In the genomic region with DNA sequence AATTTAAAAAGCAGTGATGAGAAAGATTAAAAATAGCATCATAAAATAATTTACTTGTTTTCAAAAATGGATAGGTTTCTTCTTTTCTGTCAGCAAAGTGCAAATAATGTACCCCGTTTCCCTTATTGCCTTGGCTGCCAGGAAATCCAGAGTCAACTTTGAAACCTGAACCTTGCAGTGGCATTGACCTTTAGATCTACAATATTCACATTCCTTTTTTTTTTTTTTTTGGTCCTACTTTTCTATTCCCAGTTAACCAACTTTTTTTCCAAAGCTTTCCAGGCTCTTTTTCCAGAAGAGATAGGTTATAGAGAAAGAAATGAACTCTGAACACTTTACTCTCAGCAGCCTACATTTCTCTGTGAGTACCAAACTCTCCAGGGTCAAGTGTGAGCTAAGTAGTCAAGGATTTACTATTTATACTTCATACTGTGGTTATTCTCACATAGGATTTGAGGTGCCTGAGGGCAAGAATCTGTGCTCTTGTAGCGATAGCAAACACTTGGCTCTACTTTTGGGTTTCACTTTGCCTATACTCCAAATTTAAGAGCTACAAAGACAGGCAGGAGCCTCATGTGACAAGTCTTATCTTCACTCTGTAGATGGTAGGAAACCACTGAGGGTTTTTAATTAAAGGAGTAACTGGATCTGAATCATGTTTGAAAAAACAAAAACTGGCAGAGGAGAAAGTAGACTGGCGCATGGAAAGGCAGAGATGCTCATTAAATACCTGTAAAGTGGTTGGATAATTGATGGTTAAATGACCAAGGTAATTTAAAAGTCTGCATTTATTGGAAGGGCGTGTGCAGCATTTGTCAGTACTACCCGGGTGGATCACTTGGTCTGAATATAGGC, we compare ENCODE assay signal across 1 cellular context.
TF ChIP-seq lines count a peak whose summit lies in the region.

No MANE protein-coding gene starts in this region.

TF ChIP-seq in HepG2, 621 proteins besides CTCF, POLR2A, EP300 and RAD21 (continued from another document and continues in another):
- TF ChIP-seq ZNF749 (CRISPR knock-in tag; IDR thresholded peaks at IDR 0.05; ENCODE audit: borderline replicate concordance) (no peak), AGO2 (optimal IDR thresholded peaks at IDR 0.05; ENCODE audit: low read depth, low read length) (peak; percentile 49), MAFK (conservative IDR thresholded peaks at IDR 0.05 in 1 of 2, IDR thresholded peaks at IDR 0.05 in 1 of 2; ENCODE audit: low read length in 2 of 2) (no peak), ZSCAN20 (CRISPR knock-in tag; IDR thresholded peaks at IDR 0.05; ENCODE audit: borderline replicate concordance) (no peak), ZNF792 (CRISPR knock-in tag; IDR thresholded peaks at IDR 0.05) (no peak; the same call in 1 of the 2 replicates), ZFP62 (CRISPR knock-in tag; IDR thresholded peaks at IDR 0.05) (no peak), NFYC (CRISPR knock-in tag; IDR thresholded peaks at IDR 0.05) (no peak), HDAC1 (CRISPR knock-in tag; IDR thresholded peaks at IDR 0.05) (peak; percentile 58; the same call in 1 of the 2 replicates), SAP130 (CRISPR knock-in tag; IDR thresholded peaks at IDR 0.05; ENCODE audit: low read depth) (peak; percentile 59), ETV6 (CRISPR knock-in tag; conservative IDR thresholded peaks at IDR 0.05) (no peak), CREM (IDR thresholded peaks at IDR 0.05) (peak; percentile 84), CREM (CRISPR knock-in tag; IDR thresholded peaks at IDR 0.05) (no peak), CCAR2 (optimal IDR thresholded peaks at IDR 0.05; ENCODE audit: low read depth, low read length) (peak; percentile 82), ZKSCAN1 (IDR thresholded peaks at IDR 0.05; ENCODE audit: low read length) (no peak), GATAD1 (CRISPR knock-in tag; IDR thresholded peaks at IDR 0.05) (peak; percentile 27; the same call in 1 of the 2 replicates), KDM6A (CRISPR knock-in tag; IDR thresholded peaks at IDR 0.05; ENCODE audit: low read depth) (peak; percentile 61; the same call in 1 of the 2 replicates), SKI (IDR thresholded peaks at IDR 0.05; ENCODE audit: partially characterized antibody) (peak; percentile 86), SOX13 (IDR thresholded peaks at IDR 0.05) (peak; percentile 69), SOX13 (CRISPR knock-in tag; conservative IDR thresholded peaks at IDR 0.05 in 1 of 2, IDR thresholded peaks at IDR 0.05 in 1 of 2) (peak in 1 of 2 experiments; percentile 91; a peak in 2 of 4 replicates), ZNF234 (CRISPR knock-in tag; conservative IDR thresholded peaks at IDR 0.05) (no peak), PAX8 (CRISPR knock-in tag; IDR thresholded peaks at IDR 0.05; ENCODE audit: borderline replicate concordance) (no peak), RBM22 (optimal IDR thresholded peaks at IDR 0.05; ENCODE audit: low read length) (peak; percentile 91), NFRKB (IDR thresholded peaks at IDR 0.05) (no peak), ZNF644 (CRISPR knock-in tag; IDR thresholded peaks at IDR 0.05; ENCODE audit: low read depth) (peak; percentile 62; the same call in 1 of the 2 replicates), MED13 (CRISPR knock-in tag; IDR thresholded peaks at IDR 0.05) (peak; percentile 87), HNF4G (IDR thresholded peaks at IDR 0.05; ENCODE audit: borderline replicate concordance, low read depth, low read length) (peak; percentile 97), HNF4G (CRISPR knock-in tag; IDR thresholded peaks at IDR 0.05; ENCODE audit: borderline replicate concordance, low read depth) (peak; percentile 64; the same call in 1 of the 2 replicates)
- TF ChIP-seq, protein P1, sequence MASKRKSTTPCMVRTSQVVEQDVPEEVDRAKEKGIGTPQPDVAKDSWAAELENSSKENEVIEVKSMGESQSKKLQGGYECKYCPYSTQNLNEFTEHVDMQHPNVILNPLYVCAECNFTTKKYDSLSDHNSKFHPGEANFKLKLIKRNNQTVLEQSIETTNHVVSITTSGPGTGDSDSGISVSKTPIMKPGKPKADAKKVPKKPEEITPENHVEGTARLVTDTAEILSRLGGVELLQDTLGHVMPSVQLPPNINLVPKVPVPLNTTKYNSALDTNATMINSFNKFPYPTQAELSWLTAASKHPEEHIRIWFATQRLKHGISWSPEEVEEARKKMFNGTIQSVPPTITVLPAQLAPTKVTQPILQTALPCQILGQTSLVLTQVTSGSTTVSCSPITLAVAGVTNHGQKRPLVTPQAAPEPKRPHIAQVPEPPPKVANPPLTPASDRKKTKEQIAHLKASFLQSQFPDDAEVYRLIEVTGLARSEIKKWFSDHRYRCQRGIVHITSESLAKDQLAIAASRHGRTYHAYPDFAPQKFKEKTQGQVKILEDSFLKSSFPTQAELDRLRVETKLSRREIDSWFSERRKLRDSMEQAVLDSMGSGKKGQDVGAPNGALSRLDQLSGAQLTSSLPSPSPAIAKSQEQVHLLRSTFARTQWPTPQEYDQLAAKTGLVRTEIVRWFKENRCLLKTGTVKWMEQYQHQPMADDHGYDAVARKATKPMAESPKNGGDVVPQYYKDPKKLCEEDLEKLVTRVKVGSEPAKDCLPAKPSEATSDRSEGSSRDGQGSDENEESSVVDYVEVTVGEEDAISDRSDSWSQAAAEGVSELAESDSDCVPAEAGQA (IDR thresholded peaks at IDR 0.05; ENCODE audit: low read depth), result no peak; the same call in 1 of the 2 replicates
- TF ChIP-seq, protein P1 (CRISPR knock-in tag; IDR thresholded peaks at IDR 0.05; ENCODE audit: borderline replicate concordance), result no peak
- TF ChIP-seq, protein P2, sequence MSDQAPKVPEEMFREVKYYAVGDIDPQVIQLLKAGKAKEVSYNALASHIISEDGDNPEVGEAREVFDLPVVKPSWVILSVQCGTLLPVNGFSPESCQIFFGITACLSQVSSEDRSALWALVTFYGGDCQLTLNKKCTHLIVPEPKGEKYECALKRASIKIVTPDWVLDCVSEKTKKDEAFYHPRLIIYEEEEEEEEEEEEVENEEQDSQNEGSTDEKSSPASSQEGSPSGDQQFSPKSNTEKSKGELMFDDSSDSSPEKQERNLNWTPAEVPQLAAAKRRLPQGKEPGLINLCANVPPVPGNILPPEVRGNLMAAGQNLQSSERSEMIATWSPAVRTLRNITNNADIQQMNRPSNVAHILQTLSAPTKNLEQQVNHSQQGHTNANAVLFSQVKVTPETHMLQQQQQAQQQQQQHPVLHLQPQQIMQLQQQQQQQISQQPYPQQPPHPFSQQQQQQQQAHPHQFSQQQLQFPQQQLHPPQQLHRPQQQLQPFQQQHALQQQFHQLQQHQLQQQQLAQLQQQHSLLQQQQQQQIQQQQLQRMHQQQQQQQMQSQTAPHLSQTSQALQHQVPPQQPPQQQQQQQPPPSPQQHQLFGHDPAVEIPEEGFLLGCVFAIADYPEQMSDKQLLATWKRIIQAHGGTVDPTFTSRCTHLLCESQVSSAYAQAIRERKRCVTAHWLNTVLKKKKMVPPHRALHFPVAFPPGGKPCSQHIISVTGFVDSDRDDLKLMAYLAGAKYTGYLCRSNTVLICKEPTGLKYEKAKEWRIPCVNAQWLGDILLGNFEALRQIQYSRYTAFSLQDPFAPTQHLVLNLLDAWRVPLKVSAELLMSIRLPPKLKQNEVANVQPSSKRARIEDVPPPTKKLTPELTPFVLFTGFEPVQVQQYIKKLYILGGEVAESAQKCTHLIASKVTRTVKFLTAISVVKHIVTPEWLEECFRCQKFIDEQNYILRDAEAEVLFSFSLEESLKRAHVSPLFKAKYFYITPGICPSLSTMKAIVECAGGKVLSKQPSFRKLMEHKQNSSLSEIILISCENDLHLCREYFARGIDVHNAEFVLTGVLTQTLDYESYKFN (CRISPR knock-in tag; conservative IDR thresholded peaks at IDR 0.05), result peak; percentile 88
- TF ChIP-seq, protein P3, sequence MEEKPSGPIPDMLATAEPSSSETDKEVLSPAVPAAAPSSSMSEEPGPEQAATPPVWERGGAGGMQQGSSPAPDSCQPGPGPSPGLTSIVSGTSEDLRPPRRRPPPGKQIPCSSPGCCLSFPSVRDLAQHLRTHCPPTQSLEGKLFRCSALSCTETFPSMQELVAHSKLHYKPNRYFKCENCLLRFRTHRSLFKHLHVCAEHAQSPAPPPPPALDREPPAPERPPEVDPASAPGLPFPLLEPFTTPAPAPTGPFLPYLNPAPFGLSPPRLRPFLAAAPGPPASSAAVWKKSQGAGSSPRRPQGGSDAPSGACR (CRISPR knock-in tag; IDR thresholded peaks at IDR 0.05), result peak; percentile 6; the same call in 1 of the 2 replicates
- TF ChIP-seq, protein P4, sequence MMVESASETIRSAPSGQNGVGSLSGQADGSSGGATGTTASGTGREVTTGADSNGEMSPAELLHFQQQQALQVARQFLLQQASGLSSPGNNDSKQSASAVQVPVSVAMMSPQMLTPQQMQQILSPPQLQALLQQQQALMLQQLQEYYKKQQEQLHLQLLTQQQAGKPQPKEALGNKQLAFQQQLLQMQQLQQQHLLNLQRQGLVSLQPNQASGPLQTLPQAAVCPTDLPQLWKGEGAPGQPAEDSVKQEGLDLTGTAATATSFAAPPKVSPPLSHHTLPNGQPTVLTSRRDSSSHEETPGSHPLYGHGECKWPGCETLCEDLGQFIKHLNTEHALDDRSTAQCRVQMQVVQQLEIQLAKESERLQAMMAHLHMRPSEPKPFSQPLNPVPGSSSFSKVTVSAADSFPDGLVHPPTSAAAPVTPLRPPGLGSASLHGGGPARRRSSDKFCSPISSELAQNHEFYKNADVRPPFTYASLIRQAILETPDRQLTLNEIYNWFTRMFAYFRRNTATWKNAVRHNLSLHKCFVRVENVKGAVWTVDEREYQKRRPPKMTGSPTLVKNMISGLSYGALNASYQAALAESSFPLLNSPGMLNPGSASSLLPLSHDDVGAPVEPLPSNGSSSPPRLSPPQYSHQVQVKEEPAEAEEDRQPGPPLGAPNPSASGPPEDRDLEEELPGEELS (CRISPR knock-in tag; IDR thresholded peaks at IDR 0.05), result peak; percentile 83
- TF ChIP-seq, protein P5, sequence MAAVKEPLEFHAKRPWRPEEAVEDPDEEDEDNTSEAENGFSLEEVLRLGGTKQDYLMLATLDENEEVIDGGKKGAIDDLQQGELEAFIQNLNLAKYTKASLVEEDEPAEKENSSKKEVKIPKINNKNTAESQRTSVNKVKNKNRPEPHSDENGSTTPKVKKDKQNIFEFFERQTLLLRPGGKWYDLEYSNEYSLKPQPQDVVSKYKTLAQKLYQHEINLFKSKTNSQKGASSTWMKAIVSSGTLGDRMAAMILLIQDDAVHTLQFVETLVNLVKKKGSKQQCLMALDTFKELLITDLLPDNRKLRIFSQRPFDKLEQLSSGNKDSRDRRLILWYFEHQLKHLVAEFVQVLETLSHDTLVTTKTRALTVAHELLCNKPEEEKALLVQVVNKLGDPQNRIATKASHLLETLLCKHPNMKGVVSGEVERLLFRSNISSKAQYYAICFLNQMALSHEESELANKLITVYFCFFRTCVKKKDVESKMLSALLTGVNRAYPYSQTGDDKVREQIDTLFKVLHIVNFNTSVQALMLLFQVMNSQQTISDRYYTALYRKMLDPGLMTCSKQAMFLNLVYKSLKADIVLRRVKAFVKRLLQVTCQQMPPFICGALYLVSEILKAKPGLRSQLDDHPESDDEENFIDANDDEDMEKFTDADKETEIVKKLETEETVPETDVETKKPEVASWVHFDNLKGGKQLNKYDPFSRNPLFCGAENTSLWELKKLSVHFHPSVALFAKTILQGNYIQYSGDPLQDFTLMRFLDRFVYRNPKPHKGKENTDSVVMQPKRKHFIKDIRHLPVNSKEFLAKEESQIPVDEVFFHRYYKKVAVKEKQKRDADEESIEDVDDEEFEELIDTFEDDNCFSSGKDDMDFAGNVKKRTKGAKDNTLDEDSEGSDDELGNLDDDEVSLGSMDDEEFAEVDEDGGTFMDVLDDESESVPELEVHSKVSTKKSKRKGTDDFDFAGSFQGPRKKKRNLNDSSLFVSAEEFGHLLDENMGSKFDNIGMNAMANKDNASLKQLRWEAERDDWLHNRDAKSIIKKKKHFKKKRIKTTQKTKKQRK (IDR thresholded peaks at IDR 0.05; ENCODE audit: low read length), result no peak
- TF ChIP-seq, protein P6, sequence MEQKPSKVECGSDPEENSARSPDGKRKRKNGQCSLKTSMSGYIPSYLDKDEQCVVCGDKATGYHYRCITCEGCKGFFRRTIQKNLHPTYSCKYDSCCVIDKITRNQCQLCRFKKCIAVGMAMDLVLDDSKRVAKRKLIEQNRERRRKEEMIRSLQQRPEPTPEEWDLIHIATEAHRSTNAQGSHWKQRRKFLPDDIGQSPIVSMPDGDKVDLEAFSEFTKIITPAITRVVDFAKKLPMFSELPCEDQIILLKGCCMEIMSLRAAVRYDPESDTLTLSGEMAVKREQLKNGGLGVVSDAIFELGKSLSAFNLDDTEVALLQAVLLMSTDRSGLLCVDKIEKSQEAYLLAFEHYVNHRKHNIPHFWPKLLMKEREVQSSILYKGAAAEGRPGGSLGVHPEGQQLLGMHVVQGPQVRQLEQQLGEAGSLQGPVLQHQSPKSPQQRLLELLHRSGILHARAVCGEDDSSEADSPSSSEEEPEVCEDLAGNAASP (CRISPR knock-in tag; IDR thresholded peaks at IDR 0.05; ENCODE audit: borderline replicate concordance), result peak; percentile 94; the same call in 1 of the 2 replicates
- TF ChIP-seq, protein P7, sequence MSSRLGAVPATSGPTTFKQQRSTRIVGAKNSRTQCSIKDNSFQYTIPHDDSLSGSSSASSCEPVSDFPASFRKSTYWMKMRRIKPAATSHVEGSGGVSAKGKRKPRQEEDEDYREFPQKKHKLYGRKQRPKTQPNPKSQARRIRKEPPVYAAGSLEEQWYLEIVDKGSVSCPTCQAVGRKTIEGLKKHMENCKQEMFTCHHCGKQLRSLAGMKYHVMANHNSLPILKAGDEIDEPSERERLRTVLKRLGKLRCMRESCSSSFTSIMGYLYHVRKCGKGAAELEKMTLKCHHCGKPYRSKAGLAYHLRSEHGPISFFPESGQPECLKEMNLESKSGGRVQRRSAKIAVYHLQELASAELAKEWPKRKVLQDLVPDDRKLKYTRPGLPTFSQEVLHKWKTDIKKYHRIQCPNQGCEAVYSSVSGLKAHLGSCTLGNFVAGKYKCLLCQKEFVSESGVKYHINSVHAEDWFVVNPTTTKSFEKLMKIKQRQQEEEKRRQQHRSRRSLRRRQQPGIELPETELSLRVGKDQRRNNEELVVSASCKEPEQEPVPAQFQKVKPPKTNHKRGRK (CRISPR knock-in tag; IDR thresholded peaks at IDR 0.05), result no peak
